1 cellular context compared by ENCODE assay signal in genomic region chr4:86531440-86531839, GRCh38.
TF ChIP-seq lines count a peak whose summit lies in the region.

No MANE protein-coding gene starts in this region.

TF ChIP-seq in WTC11, 78 proteins besides CTCF, POLR2A, EP300 and RAD21 (continued from another document):
- TF ChIP-seq, protein P1, sequence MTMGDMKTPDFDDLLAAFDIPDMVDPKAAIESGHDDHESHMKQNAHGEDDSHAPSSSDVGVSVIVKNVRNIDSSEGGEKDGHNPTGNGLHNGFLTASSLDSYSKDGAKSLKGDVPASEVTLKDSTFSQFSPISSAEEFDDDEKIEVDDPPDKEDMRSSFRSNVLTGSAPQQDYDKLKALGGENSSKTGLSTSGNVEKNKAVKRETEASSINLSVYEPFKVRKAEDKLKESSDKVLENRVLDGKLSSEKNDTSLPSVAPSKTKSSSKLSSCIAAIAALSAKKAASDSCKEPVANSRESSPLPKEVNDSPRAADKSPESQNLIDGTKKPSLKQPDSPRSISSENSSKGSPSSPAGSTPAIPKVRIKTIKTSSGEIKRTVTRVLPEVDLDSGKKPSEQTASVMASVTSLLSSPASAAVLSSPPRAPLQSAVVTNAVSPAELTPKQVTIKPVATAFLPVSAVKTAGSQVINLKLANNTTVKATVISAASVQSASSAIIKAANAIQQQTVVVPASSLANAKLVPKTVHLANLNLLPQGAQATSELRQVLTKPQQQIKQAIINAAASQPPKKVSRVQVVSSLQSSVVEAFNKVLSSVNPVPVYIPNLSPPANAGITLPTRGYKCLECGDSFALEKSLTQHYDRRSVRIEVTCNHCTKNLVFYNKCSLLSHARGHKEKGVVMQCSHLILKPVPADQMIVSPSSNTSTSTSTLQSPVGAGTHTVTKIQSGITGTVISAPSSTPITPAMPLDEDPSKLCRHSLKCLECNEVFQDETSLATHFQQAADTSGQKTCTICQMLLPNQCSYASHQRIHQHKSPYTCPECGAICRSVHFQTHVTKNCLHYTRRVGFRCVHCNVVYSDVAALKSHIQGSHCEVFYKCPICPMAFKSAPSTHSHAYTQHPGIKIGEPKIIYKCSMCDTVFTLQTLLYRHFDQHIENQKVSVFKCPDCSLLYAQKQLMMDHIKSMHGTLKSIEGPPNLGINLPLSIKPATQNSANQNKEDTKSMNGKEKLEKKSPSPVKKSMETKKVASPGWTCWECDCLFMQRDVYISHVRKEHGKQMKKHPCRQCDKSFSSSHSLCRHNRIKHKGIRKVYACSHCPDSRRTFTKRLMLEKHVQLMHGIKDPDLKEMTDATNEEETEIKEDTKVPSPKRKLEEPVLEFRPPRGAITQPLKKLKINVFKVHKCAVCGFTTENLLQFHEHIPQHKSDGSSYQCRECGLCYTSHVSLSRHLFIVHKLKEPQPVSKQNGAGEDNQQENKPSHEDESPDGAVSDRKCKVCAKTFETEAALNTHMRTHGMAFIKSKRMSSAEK (CRISPR knock-in tag; IDR thresholded peaks at IDR 0.05; ENCODE audit: borderline replicate concordance): no peak
- TF ChIP-seq OVOL2 (CRISPR knock-in tag; IDR thresholded peaks at IDR 0.05; ENCODE audit: borderline replicate concordance) (no peak), RELA (CRISPR knock-in tag; IDR thresholded peaks at IDR 0.05; ENCODE audit: borderline replicate concordance) (no peak), JUN (CRISPR knock-in tag; IDR thresholded peaks at IDR 0.05) (no peak)
- TF ChIP-seq, protein P2, sequence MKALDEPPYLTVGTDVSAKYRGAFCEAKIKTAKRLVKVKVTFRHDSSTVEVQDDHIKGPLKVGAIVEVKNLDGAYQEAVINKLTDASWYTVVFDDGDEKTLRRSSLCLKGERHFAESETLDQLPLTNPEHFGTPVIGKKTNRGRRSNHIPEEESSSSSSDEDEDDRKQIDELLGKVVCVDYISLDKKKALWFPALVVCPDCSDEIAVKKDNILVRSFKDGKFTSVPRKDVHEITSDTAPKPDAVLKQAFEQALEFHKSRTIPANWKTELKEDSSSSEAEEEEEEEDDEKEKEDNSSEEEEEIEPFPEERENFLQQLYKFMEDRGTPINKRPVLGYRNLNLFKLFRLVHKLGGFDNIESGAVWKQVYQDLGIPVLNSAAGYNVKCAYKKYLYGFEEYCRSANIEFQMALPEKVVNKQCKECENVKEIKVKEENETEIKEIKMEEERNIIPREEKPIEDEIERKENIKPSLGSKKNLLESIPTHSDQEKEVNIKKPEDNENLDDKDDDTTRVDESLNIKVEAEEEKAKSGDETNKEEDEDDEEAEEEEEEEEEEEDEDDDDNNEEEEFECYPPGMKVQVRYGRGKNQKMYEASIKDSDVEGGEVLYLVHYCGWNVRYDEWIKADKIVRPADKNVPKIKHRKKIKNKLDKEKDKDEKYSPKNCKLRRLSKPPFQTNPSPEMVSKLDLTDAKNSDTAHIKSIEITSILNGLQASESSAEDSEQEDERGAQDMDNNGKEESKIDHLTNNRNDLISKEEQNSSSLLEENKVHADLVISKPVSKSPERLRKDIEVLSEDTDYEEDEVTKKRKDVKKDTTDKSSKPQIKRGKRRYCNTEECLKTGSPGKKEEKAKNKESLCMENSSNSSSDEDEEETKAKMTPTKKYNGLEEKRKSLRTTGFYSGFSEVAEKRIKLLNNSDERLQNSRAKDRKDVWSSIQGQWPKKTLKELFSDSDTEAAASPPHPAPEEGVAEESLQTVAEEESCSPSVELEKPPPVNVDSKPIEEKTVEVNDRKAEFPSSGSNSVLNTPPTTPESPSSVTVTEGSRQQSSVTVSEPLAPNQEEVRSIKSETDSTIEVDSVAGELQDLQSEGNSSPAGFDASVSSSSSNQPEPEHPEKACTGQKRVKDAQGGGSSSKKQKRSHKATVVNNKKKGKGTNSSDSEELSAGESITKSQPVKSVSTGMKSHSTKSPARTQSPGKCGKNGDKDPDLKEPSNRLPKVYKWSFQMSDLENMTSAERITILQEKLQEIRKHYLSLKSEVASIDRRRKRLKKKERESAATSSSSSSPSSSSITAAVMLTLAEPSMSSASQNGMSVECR (CRISPR knock-in tag; IDR thresholded peaks at IDR 0.05; ENCODE audit: borderline replicate concordance): no peak
